Comparison of ENCODE assay signal across 32 cellular contexts in the genomic region with DNA sequence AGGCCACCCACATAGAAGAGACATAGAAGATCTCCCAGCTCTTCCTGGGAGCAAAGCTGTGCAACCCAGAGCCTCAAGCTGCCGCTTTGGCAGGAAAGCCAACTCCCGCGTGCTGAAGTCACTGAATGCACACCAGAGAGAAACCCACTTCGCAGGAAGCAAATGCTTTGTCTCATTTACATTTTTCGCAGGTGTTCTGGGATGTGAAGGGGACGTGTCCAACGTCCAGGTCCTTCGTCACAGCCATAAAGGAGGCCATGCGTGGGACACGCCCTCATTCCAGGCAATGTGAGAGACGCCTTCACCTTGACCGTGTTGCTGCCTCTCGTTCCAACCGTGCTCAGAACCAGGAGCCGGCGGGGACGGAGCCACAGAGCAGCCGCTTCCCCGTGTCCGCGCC. TPM values are rescaled to one million over a fixed set of nuclear protein-coding genes. Genes with fewer than 3 reads are reported as not detected.
DNase-seq lines count a peak whose midpoint lies in the region; ATAC-seq and TF ChIP-seq lines count a peak whose summit lies in the region.
"Had no signal": no experiment of that assay in that cellular context is flagged by ENCODE, and none has a peak within 500 bp of the region (broad histone marks: within the 10 kb centered on the region; RNA-seq: fewer than 3 reads in every experiment).

No MANE protein-coding gene starts in this region.

- no peak overlapping the region for H3K4me2 ChIP-seq in neural progenitor cell
- H3K4me2 ChIP-seq: smooth muscle cell had no signal

- H3K4me1 ChIP-seq in endodermal cell (ENCODE audit: control insufficient read depth, insufficient read depth, low read length) (no peaks in the 10 kb centered on the region), neural progenitor cell (peaks cover under 1% of the 10 kb centered on the region)
- H3K4me1 ChIP-seq: parathyroid adenoma, SJSA1 had no signal

- H3K27ac ChIP-seq in endodermal cell (ENCODE audit: low read depth, low read length) (peak overlapping the region; percentile 22), neural progenitor cell (no peak overlapping the region)
- H3K27ac ChIP-seq: 22Rv1, C4-2B, GM23248, parathyroid adenoma, SJSA1 had no signal

- H3K9me3 ChIP-seq in endodermal cell (ENCODE audit: control insufficient read depth, low read length) (no peaks in the 10 kb centered on the region), neural progenitor cell (ENCODE audit: low read depth) (no peaks in the 10 kb centered on the region)
- H3K9me3 ChIP-seq: SJSA1 had no signal

- H3K4me3 ChIP-seq in endodermal cell (ENCODE audit: low read length) (no peak overlapping the region), neural progenitor cell (no peak overlapping the region)
- H3K4me3 ChIP-seq: GM23248, SJSA1, smooth muscle cell had no signal

- H3K27me3 ChIP-seq in endodermal cell (ENCODE audit: control insufficient read depth, insufficient read depth, low read length, poor library complexity, severe bottlenecking) = no peaks in the 10 kb centered on the region
- H3K27me3 ChIP-seq in neural progenitor cell = no peaks in the 10 kb centered on the region

- H4K20me1 ChIP-seq in neural progenitor cell (ENCODE audit: low read depth) = peaks cover 64% of the 10 kb centered on the region

- WGBS in endodermal cell (ENCODE audit: insufficient coverage in 1 of 2, insufficient read length in 1 of 2), 2 experiments = 82 to 86% methylated on average over 15 to 21 of the region's 21 CpGs

- no peak overlapping the region for H2AFZ ChIP-seq in neural progenitor cell (replicated peaks)
- H2AFZ ChIP-seq: GM23248, parathyroid adenoma had no signal

- peaks cover 40% of the 10 kb centered on the region for H3K79me2 ChIP-seq in neural progenitor cell (ENCODE audit: low read depth)
- H3K79me2 ChIP-seq: parathyroid adenoma had no signal

- H3K4me3 Mint-ChIP-seq in endodermal cell (no peak overlapping the region), neural progenitor cell (peak overlapping the region; percentile 48)
- H3K4me3 Mint-ChIP-seq: activated CD4-positive, alpha-beta T cell treated with anti-CD3 and anti-CD28 coated beads, Interleukin-2, amount 10 ng/mL, durations not matched to agents 24 days and 14 days; HFFc6; natural killer cell had no signal

- H3K36me3 ChIP-seq in endodermal cell (ENCODE audit: control insufficient read depth, insufficient read depth, low read length) (no peaks in the 10 kb centered on the region), neural progenitor cell (no peaks in the 10 kb centered on the region)
- H3K36me3 ChIP-seq: SJSA1 had no signal

- H3K36me3 Mint-ChIP-seq in endodermal cell (ENCODE audit: low read depth) (no peaks in the 10 kb centered on the region), neural progenitor cell (peaks cover 8% of the 10 kb centered on the region)
- H3K36me3 Mint-ChIP-seq: activated naive CD4-positive, alpha-beta T cell treated with anti-CD3 and anti-CD28 coated beads, Interleukin-2, amount 50 U/mL, for 72 hours; natural killer cell had no signal

- H3K9ac ChIP-seq in endodermal cell (ENCODE audit: extremely low read depth, low read length, poor library complexity, severe bottlenecking) (no peak overlapping the region), neural progenitor cell (no peak overlapping the region)
- H3K9ac ChIP-seq: GM23248, parathyroid adenoma had no signal

- H3F3A ChIP-seq in neural progenitor cell (ENCODE audit: low read depth) = no peaks in the 10 kb centered on the region

- peak; percentile 33 for DNase-seq in DMS 273 (lab: John Stamatoyannopoulos, UW; ENCODE audit: unreplicated experiment)
- DNase-seq in DMS 273 treated with DMSO at 0.1 percent for 48 hours (lab: John Stamatoyannopoulos, UW) = no peak
- DNase-seq in NCI-H526 (lab: John Stamatoyannopoulos, UW) = peak; percentile 84 to 86
- DNase-seq in endodermal cell = no peak
- no peak for DNase-seq in neural progenitor cell (ENCODE audit: low spot score)
- no peak for DNase-seq in mucosa of gallbladder (ENCODE audit: low spot score)
- DNase-seq: activated CD4-positive, alpha-beta T cell treated with anti-CD3 and anti-CD28 coated beads, Interleukin-2, amount 10 ng/mL, durations not matched to agents 24 days and 14 days; activated effector memory CD4-positive, alpha-beta T cell treated with Interleukin-2 at 50 U/mL for 16 hours; DMS79 treated with DMSO at 0.1 percent for 48 hours; effector CD8-positive, alpha-beta T cell; GM23248; HFFc6; kidney; natural killer cell; NCI-H1048; NCI-H187 treated with DMSO at 0.1 percent for 48 hours; NCI-H2227 treated with DMSO at 0.1 percent for 48 hours; NCI-H82; RPMI8226; stimulated activated naive CD4-positive, alpha-beta T cell treated with Interleukin-2 at 50 U/mL for 16 hours had no signal

- H3K9me3 Mint-ChIP-seq in endodermal cell (no peaks in the 10 kb centered on the region), neural progenitor cell (peaks cover 4% of the 10 kb centered on the region)

- ATAC-seq in HG03520 (IDR thresholded peaks at IDR 0.05; ENCODE audit: unreplicated experiment) (no peak), GM19023 (IDR thresholded peaks at IDR 0.05; ENCODE audit: unreplicated experiment) (no peak)
- ATAC-seq: activated naive CD4-positive, alpha-beta T cell treated with anti-CD3 and anti-CD28 coated beads, Interleukin-2, amount 50 U/mL, for 72 hours; natural killer cell had no signal

- TF ChIP-seq CTCF in endodermal cell (conservative IDR thresholded peaks at IDR 0.05) = no peak
- no peak for TF ChIP-seq CTCF in neural progenitor cell (IDR thresholded peaks at IDR 0.05)

- H3K27me3 Mint-ChIP-seq in endodermal cell (ENCODE audit: insufficient read depth) = no peaks in the 10 kb centered on the region
- H3K27me3 Mint-ChIP-seq in neural progenitor cell (ENCODE audit: insufficient read depth, low read depth) = peaks cover 5% of the 10 kb centered on the region
- H3K27me3 Mint-ChIP-seq: activated CD4-positive, alpha-beta T cell treated with anti-CD3 and anti-CD28 coated beads, Interleukin-2, amount 10 ng/mL, durations not matched to agents 24 days and 14 days had no signal

- H3K4me1 Mint-ChIP-seq in endodermal cell (no peaks in the 10 kb centered on the region), neural progenitor cell (peaks cover 37% of the 10 kb centered on the region)
- H3K4me1 Mint-ChIP-seq: activated CD4-positive, alpha-beta T cell treated with anti-CD3 and anti-CD28 coated beads, Interleukin-2, amount 10 ng/mL, durations not matched to agents 24 days and 14 days; natural killer cell had no signal

- peak overlapping the region; percentile 48 for H3K27ac Mint-ChIP-seq in endodermal cell
- H3K27ac Mint-ChIP-seq in neural progenitor cell = peak overlapping the region; percentile 10
- H3K27ac Mint-ChIP-seq: activated CD4-positive, alpha-beta T cell treated with anti-CD3 and anti-CD28 coated beads, Interleukin-2, amount 10 ng/mL, durations not matched to agents 24 days and 14 days; activated naive CD4-positive, alpha-beta T cell treated with anti-CD3 and anti-CD28 coated beads, Interleukin-2, amount 50 U/mL, for 72 hours; HFFc6; natural killer cell had no signal

RNA-seq across cellular contexts. Expression of gene KCNQ2, which starts 24.4 kb away (rescaled TPM):
- total RNA-seq in endodermal cell = 10 to 100 TPM; 36.4 to 62.8 TPM
- polyA plus RNA-seq in endodermal cell (2013, experiment 1 of 2) = 111 TPM
- polyA plus RNA-seq in endodermal cell (2013, experiment 2 of 2) = 96.8 TPM
- total RNA-seq in neural progenitor cell (ENCODE audit: low replicate concordance) = 39.5 and 106 TPM in 2 replicates
- 0.46 TPM for total RNA-seq in mucosa of gallbladder
- total RNA-seq: activated CD4-positive, alpha-beta T cell treated with anti-CD3 and anti-CD28 coated beads, Interleukin-2, amount 10 ng/mL, durations not matched to agents 24 days and 14 days; activated CD8-positive, alpha-beta memory T cell treated with anti-CD3 and anti-CD28 coated beads for 36 hours; bronchial epithelial cell; epithelial cell of proximal tubule; GM23248; HFFc6; lower leg skin; natural killer cell; SJSA1 had no signal

RNA-seq across cellular contexts. Expression of gene EEF1A2, which starts 50.8 kb away (rescaled TPM):
- total RNA-seq in endodermal cell (10 to 100 TPM; 12.1 to 22.6 TPM), neural progenitor cell (ENCODE audit: low replicate concordance) (0.54 and 1.5 TPM in 2 replicates), mucosa of gallbladder (56.3 TPM)
- 24.7 TPM for polyA plus RNA-seq in endodermal cell (2013, experiment 1 of 2)
- 18.3 TPM for polyA plus RNA-seq in endodermal cell (2013, experiment 2 of 2)
- polyA plus RNA-seq: GM23248 had no signal

Comparison
In these comparisons a context has a peak if more than half of its experiments do, and no peak if none do; other contexts are left out.
1. DNase-seq: peak in DMS 273 (single experiment) and NCI-H526 (2 of 2); none in DMS 273 treated with DMSO at 0.1 percent for 48 hours (single experiment), endodermal cell (single experiment), neural progenitor cell (single experiment) and mucosa of gallbladder (single experiment).
2. RNA of gene KCNQ2, which starts 24.4 kb away (total RNA-seq): 36.4 to 62.8 TPM in endodermal cell and 39.5 to 106 TPM in neural progenitor cell; 0.46 TPM in mucosa of gallbladder (single experiment); every median in the first group is over 10 times any median in the second.